1 cellular context compared by ENCODE assay signal in the genomic region with DNA sequence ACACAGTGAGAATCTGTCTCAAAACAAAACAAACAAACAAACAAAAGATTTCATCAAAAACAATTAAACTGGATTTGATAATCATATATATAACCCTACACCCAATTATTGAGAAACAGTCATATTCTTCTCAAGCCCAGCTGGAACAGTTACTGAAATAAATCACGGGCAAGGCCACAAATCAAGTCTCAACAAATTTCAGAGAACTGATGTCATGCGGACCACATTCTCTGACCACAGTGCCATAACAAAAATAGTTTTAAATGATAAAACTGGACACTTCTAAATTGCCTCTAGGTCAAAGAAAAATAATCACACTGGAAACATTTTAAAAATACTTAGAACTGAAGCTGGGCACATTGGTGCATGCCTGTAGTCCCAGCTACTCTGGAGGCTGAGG.
TF ChIP-seq lines count a peak whose summit lies in the region.

No MANE protein-coding gene starts in this region.

TF ChIP-seq in GM12878, 131 proteins besides CTCF, POLR2A, EP300 and RAD21 (continued from another document):
- no peak for TF ChIP-seq RFX5 (IDR thresholded peaks at IDR 0.05; ENCODE audit: low read depth, low read length)
- TF ChIP-seq WRNIP1 (IDR thresholded peaks at IDR 0.05; ENCODE audit: borderline replicate concordance, low read depth, low read length), result no peak
- TF ChIP-seq TAF1 (IDR thresholded peaks at IDR 0.05; ENCODE audit: borderline replicate concordance, low read depth, low read length), result no peak
- TF ChIP-seq DPF2 (IDR thresholded peaks at IDR 0.05), result peak; percentile 58; the same call in 1 of the 2 replicates
- no peak for TF ChIP-seq GATAD2B (conservative IDR thresholded peaks at IDR 0.05; ENCODE audit: low read depth)
- TF ChIP-seq TCF12 (IDR thresholded peaks at IDR 0.05; ENCODE audit: low read depth, low read length), result peak; percentile 91
- TF ChIP-seq POU2F2 (IDR thresholded peaks at IDR 0.05; ENCODE audit: borderline replicate concordance, low read depth, low read length), result 0 out of 3 replicates have a peak, but pooled peaks have one; percentile 10
- no peak for TF ChIP-seq YY1 (IDR thresholded peaks at IDR 0.05; ENCODE audit: low read depth, low read length)
- no peak for TF ChIP-seq NRF1 (conservative IDR thresholded peaks at IDR 0.05; ENCODE audit: low read depth, low read length)
- TF ChIP-seq, protein P1, sequence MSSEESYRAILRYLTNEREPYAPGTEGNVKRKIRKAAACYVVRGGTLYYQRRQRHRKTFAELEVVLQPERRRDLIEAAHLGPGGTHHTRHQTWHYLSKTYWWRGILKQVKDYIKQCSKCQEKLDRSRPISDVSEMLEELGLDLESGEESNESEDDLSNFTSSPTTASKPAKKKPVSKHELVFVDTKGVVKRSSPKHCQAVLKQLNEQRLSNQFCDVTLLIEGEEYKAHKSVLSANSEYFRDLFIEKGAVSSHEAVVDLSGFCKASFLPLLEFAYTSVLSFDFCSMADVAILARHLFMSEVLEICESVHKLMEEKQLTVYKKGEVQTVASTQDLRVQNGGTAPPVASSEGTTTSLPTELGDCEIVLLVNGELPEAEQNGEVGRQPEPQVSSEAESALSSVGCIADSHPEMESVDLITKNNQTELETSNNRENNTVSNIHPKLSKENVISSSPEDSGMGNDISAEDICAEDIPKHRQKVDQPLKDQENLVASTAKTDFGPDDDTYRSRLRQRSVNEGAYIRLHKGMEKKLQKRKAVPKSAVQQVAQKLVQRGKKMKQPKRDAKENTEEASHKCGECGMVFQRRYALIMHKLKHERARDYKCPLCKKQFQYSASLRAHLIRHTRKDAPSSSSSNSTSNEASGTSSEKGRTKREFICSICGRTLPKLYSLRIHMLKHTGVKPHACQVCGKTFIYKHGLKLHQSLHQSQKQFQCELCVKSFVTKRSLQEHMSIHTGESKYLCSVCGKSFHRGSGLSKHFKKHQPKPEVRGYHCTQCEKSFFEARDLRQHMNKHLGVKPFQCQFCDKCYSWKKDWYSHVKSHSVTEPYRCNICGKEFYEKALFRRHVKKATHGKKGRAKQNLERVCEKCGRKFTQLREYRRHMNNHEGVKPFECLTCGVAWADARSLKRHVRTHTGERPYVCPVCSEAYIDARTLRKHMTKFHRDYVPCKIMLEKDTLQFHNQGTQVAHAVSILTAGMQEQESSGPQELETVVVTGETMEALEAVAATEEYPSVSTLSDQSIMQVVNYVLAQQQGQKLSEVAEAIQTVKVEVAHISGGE (CRISPR knock-in tag; IDR thresholded peaks at IDR 0.05), result no peak
- TF ChIP-seq, protein P2, sequence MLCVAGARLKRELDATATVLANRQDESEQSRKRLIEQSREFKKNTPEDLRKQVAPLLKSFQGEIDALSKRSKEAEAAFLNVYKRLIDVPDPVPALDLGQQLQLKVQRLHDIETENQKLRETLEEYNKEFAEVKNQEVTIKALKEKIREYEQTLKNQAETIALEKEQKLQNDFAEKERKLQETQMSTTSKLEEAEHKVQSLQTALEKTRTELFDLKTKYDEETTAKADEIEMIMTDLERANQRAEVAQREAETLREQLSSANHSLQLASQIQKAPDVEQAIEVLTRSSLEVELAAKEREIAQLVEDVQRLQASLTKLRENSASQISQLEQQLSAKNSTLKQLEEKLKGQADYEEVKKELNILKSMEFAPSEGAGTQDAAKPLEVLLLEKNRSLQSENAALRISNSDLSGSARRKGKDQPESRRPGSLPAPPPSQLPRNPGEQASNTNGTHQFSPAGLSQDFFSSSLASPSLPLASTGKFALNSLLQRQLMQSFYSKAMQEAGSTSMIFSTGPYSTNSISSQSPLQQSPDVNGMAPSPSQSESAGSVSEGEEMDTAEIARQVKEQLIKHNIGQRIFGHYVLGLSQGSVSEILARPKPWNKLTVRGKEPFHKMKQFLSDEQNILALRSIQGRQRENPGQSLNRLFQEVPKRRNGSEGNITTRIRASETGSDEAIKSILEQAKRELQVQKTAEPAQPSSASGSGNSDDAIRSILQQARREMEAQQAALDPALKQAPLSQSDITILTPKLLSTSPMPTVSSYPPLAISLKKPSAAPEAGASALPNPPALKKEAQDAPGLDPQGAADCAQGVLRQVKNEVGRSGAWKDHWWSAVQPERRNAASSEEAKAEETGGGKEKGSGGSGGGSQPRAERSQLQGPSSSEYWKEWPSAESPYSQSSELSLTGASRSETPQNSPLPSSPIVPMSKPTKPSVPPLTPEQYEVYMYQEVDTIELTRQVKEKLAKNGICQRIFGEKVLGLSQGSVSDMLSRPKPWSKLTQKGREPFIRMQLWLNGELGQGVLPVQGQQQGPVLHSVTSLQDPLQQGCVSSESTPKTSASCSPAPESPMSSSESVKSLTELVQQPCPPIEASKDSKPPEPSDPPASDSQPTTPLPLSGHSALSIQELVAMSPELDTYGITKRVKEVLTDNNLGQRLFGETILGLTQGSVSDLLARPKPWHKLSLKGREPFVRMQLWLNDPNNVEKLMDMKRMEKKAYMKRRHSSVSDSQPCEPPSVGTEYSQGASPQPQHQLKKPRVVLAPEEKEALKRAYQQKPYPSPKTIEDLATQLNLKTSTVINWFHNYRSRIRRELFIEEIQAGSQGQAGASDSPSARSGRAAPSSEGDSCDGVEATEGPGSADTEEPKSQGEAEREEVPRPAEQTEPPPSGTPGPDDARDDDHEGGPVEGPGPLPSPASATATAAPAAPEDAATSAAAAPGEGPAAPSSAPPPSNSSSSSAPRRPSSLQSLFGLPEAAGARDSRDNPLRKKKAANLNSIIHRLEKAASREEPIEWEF (IDR thresholded peaks at IDR 0.05; ENCODE audit: insufficient replicate concordance, low read depth, low read length), result no peak
- TF ChIP-seq, protein P3, sequence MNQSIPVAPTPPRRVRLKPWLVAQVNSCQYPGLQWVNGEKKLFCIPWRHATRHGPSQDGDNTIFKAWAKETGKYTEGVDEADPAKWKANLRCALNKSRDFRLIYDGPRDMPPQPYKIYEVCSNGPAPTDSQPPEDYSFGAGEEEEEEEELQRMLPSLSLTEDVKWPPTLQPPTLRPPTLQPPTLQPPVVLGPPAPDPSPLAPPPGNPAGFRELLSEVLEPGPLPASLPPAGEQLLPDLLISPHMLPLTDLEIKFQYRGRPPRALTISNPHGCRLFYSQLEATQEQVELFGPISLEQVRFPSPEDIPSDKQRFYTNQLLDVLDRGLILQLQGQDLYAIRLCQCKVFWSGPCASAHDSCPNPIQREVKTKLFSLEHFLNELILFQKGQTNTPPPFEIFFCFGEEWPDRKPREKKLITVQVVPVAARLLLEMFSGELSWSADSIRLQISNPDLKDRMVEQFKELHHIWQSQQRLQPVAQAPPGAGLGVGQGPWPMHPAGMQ (IDR thresholded peaks at IDR 0.05; ENCODE audit: borderline replicate concordance), result no peak
- TF ChIP-seq MEF2B (IDR thresholded peaks at IDR 0.05; ENCODE audit: partially characterized antibody, poor library complexity, severe bottlenecking), result peak; percentile 61
- peak; percentile 93 for TF ChIP-seq JUNB (IDR thresholded peaks at IDR 0.05)
- no peak for TF ChIP-seq CHD1 (IDR thresholded peaks at IDR 0.05; ENCODE audit: low read depth, low read length)
- TF ChIP-seq FOXM1 (IDR thresholded peaks at IDR 0.05; ENCODE audit: low read depth, low read length), result peak; percentile 97
- no peak for TF ChIP-seq CHD2 (IDR thresholded peaks at IDR 0.05; ENCODE audit: borderline replicate concordance, low read depth, low read length)
- no peak for TF ChIP-seq SMAD5 (IDR thresholded peaks at IDR 0.05; ENCODE audit: low read depth)
- TF ChIP-seq BCL11A (IDR thresholded peaks at IDR 0.05; ENCODE audit: low read depth, low read length), result peak; percentile 96
- TF ChIP-seq, protein P4, sequence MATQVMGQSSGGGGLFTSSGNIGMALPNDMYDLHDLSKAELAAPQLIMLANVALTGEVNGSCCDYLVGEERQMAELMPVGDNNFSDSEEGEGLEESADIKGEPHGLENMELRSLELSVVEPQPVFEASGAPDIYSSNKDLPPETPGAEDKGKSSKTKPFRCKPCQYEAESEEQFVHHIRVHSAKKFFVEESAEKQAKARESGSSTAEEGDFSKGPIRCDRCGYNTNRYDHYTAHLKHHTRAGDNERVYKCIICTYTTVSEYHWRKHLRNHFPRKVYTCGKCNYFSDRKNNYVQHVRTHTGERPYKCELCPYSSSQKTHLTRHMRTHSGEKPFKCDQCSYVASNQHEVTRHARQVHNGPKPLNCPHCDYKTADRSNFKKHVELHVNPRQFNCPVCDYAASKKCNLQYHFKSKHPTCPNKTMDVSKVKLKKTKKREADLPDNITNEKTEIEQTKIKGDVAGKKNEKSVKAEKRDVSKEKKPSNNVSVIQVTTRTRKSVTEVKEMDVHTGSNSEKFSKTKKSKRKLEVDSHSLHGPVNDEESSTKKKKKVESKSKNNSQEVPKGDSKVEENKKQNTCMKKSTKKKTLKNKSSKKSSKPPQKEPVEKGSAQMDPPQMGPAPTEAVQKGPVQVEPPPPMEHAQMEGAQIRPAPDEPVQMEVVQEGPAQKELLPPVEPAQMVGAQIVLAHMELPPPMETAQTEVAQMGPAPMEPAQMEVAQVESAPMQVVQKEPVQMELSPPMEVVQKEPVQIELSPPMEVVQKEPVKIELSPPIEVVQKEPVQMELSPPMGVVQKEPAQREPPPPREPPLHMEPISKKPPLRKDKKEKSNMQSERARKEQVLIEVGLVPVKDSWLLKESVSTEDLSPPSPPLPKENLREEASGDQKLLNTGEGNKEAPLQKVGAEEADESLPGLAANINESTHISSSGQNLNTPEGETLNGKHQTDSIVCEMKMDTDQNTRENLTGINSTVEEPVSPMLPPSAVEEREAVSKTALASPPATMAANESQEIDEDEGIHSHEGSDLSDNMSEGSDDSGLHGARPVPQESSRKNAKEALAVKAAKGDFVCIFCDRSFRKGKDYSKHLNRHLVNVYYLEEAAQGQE (IDR thresholded peaks at IDR 0.05; ENCODE audit: low read depth, low read length), result no peak
- TF ChIP-seq, protein P5, sequence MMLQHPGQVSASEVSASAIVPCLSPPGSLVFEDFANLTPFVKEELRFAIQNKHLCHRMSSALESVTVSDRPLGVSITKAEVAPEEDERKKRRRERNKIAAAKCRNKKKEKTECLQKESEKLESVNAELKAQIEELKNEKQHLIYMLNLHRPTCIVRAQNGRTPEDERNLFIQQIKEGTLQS (IDR thresholded peaks at IDR 0.05; ENCODE audit: borderline replicate concordance, extremely low read depth, low read depth, low read length), result no peak
- TF ChIP-seq, protein P6, sequence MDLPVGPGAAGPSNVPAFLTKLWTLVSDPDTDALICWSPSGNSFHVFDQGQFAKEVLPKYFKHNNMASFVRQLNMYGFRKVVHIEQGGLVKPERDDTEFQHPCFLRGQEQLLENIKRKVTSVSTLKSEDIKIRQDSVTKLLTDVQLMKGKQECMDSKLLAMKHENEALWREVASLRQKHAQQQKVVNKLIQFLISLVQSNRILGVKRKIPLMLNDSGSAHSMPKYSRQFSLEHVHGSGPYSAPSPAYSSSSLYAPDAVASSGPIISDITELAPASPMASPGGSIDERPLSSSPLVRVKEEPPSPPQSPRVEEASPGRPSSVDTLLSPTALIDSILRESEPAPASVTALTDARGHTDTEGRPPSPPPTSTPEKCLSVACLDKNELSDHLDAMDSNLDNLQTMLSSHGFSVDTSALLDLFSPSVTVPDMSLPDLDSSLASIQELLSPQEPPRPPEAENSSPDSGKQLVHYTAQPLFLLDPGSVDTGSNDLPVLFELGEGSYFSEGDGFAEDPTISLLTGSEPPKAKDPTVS (IDR thresholded peaks at IDR 0.05; ENCODE audit: low read depth, low read length), result no peak
- TF ChIP-seq, protein P7, sequence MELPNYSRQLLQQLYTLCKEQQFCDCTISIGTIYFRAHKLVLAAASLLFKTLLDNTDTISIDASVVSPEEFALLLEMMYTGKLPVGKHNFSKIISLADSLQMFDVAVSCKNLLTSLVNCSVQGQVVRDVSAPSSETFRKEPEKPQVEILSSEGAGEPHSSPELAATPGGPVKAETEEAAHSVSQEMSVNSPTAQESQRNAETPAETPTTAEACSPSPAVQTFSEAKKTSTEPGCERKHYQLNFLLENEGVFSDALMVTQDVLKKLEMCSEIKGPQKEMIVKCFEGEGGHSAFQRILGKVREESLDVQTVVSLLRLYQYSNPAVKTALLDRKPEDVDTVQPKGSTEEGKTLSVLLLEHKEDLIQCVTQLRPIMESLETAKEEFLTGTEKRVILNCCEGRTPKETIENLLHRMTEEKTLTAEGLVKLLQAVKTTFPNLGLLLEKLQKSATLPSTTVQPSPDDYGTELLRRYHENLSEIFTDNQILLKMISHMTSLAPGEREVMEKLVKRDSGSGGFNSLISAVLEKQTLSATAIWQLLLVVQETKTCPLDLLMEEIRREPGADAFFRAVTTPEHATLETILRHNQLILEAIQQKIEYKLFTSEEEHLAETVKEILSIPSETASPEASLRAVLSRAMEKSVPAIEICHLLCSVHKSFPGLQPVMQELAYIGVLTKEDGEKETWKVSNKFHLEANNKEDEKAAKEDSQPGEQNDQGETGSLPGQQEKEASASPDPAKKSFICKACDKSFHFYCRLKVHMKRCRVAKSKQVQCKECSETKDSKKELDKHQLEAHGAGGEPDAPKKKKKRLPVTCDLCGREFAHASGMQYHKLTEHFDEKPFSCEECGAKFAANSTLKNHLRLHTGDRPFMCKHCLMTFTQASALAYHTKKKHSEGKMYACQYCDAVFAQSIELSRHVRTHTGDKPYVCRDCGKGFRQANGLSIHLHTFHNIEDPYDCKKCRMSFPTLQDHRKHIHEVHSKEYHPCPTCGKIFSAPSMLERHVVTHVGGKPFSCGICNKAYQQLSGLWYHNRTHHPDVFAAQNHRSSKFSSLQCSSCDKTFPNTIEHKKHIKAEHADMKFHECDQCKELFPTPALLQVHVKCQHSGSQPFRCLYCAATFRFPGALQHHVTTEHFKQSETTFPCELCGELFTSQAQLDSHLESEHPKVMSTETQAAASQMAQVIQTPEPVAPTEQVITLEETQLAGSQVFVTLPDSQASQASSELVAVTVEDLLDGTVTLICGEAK (IDR thresholded peaks at IDR 0.05; ENCODE audit: borderline replicate concordance), result no peak
- peak; percentile 68; the same call in 1 of the 2 replicates for TF ChIP-seq EED (IDR thresholded peaks at IDR 0.05; ENCODE audit: low read depth)
- TF ChIP-seq NFIC (IDR thresholded peaks at IDR 0.05; ENCODE audit: low read depth, low read length), result peak; percentile 97; the same call in 1 of the 2 replicates
- no peak for TF ChIP-seq ESRRA (IDR thresholded peaks at IDR 0.05; ENCODE audit: low read length)
- TF ChIP-seq HCFC1 (IDR thresholded peaks at IDR 0.05; ENCODE audit: low read length), result no peak
- TF ChIP-seq CBX3 (IDR thresholded peaks at IDR 0.05; ENCODE audit: borderline replicate concordance, low read depth), result no peak
